8 cellular contexts compared by ENCODE assay signal in the genomic region with DNA sequence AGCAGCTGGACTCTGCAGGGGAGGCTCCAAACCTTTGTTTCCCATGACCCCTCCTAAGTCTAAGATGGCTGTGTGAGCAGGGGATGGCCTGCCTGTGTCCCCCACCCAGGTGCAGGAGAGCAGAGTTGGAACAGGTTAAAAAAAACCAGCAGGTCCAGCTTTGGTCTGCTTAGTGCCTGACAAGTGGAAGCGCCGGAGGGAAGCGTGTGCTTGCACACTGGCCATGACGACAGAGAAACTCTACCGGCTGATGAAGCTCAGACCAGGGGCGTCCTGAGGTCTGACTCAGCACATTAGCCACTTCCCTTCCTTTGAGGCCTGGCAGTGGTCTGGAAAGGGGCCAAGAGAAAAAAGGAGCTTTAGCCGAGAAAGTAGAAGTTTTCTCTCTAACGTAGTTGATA.
DNase-seq lines count a peak whose midpoint lies in the region; ATAC-seq and TF ChIP-seq lines count a peak whose summit lies in the region.

No MANE protein-coding gene starts in this region.

- H3K18ac ChIP-seq in neuronal stem cell (ENCODE audit: low read length) = peak overlapping the region; percentile 11

- no peaks in the 10 kb centered on the region for H3K27me3 ChIP-seq in neuronal stem cell (ENCODE audit: control insufficient read depth in 3 of 3, insufficient read depth in 3 of 3, low read depth in 1 of 3, low read length in 3 of 3)

- peak; percentile 86 for ATAC-seq in GM21619 (IDR thresholded peaks at IDR 0.05; ENCODE audit: unreplicated experiment)

- peaks cover 8 to 9% of the 10 kb centered on the region in 2 donors for H3K4me1 ChIP-seq in neuronal stem cell (ENCODE audit: control insufficient read depth in 2 of 2, insufficient read depth in 1 of 2, low read depth in 1 of 2, low read length in 2 of 2)

- H2AFZ ChIP-seq in neuronal stem cell (ENCODE audit: low read length) = peak overlapping the region; percentile 75

- no peak overlapping the region for H3K4ac ChIP-seq in neuronal stem cell (ENCODE audit: low read length)

- H3K4me3 ChIP-seq in cardiac fibroblast (replicated peaks in 1 of 2; ENCODE audit: low read depth in 2 of 2, low read length in 2 of 2) (no peak overlapping the region), neuronal stem cell (ENCODE audit: low read length in 2 of 2) (no peak overlapping the region)

- H4K91ac ChIP-seq in neuronal stem cell (ENCODE audit: low read depth, low read length, poor library complexity) = no peak overlapping the region

- no peak overlapping the region for H3K9ac ChIP-seq in neuronal stem cell (ENCODE audit: low read depth, low read length, poor library complexity)

- H2BK15ac ChIP-seq in neuronal stem cell (ENCODE audit: low read length) = no peak overlapping the region

- H3K4me2 ChIP-seq in neuronal stem cell (ENCODE audit: insufficient read depth, low read length, poor library complexity, severe bottlenecking) = no peak overlapping the region

- H2BK120ac ChIP-seq in neuronal stem cell (ENCODE audit: low read depth, low read length) = no peak overlapping the region

- no peak overlapping the region for H2AK5ac ChIP-seq in neuronal stem cell (ENCODE audit: low read depth, low read length)

- H3K27ac ChIP-seq in neuronal stem cell (replicated peaks; ENCODE audit: low read length) = no peak overlapping the region

- no peak overlapping the region for H2BK12ac ChIP-seq in neuronal stem cell (ENCODE audit: low read length)

- H3K14ac ChIP-seq in neuronal stem cell (ENCODE audit: low read length) = no peak overlapping the region

- H2BK5ac ChIP-seq in neuronal stem cell (ENCODE audit: low read length) = no peak overlapping the region

- H3K36me3 ChIP-seq in neuronal stem cell (replicated peaks in 1 of 2; ENCODE audit: control insufficient read depth in 2 of 2, insufficient read depth in 2 of 2, low read length in 2 of 2) = no peaks in the 10 kb centered on the region

- H4K8ac ChIP-seq in neuronal stem cell (ENCODE audit: low read depth, low read length) = no peak overlapping the region

- no peaks in the 10 kb centered on the region for H3K9me3 ChIP-seq in neuronal stem cell (replicated peaks in 1 of 2; ENCODE audit: control insufficient read depth in 2 of 2, insufficient read depth in 1 of 2, low read depth in 1 of 2, low read length in 2 of 2)

- peak; percentile 34 for DNase-seq in ELF-1 (ENCODE audit: low read depth, low spot score)
- peak; percentile 2 for DNase-seq in NCI-H226
- peak; percentile 2 to 22 for DNase-seq in cardiac fibroblast (ENCODE audit: low read depth in 2 of 2)
- DNase-seq in neuronal stem cell (ENCODE audit: low spot score) = no peak
- DNase-seq in activated CD4-positive, CD25-positive, alpha-beta regulatory T cell (lab: John Stamatoyannopoulos, UW) = no peak
- no peak for DNase-seq in COLO668 (lab: John Stamatoyannopoulos, UW; ENCODE audit: unreplicated experiment)
- no peak for DNase-seq in NCI-H1417 treated with DMSO at 0.1 percent for 48 hours (lab: John Stamatoyannopoulos, UW)

- TF ChIP-seq CTCF in cardiac fibroblast (IDR thresholded peaks at IDR 0.05; ENCODE audit: low read depth, low read length) = no peak

- no peak overlapping the region for H3K23ac ChIP-seq in neuronal stem cell (ENCODE audit: low read depth, low read length, poor library complexity)

- H3K79me1 ChIP-seq in neuronal stem cell (ENCODE audit: low read depth, low read length) = no peaks in the 10 kb centered on the region

- no CpG with 5 or more reads among the region's 8 CpGs for WGBS in neuronal stem cell (ENCODE audit: extremely low coverage in 2 of 2, insufficient read length in 2 of 2, insufficient replicate concordance in 1 of 2), 2 donors

Comparison
In these comparisons a context has a peak if more than half of its experiments do, and no peak if none do; other contexts are left out.
1. DNase-seq: peak in ELF-1 (single experiment), NCI-H226 (single experiment) and cardiac fibroblast (2 of 2); none in neuronal stem cell (single experiment), activated CD4-positive, CD25-positive, alpha-beta regulatory T cell (0 of 4), COLO668 (single experiment) and NCI-H1417 treated with DMSO at 0.1 percent for 48 hours (single experiment).